Comparison of ENCODE assay signal across 8 cellular contexts in genomic region chr17:76868176-76868668, GRCh38. TPM values are rescaled to one million over a fixed set of nuclear protein-coding genes. Genes with fewer than 3 reads are reported as not detected.
DNase-seq lines count a peak whose midpoint lies in the region; ATAC-seq and TF ChIP-seq lines count a peak whose summit lies in the region.

TSS of gene MGAT5B (plus strand) at chr17:76868404. CDS start at chr17:76869030, 626 bp downstream.

- H3K4me3 ChIP-seq in GM23248 (no peak within 1 kb of the TSS), cardiac fibroblast (replicated peaks in 1 of 2; ENCODE audit: low read depth in 2 of 2, low read length in 2 of 2) (peak within 1 kb of the TSS in 1 of 2 donors; percentile 28)

- H3K9me2 ChIP-seq in GM23248 (ENCODE audit: insufficient read depth): no peaks in the 10 kb centered on the region

- DNase-seq in COLO829 (ENCODE audit: low spot score) (peak; percentile 71), GM23248 (peak; percentile 91), NCI-H146 treated with DMSO at 0.1 percent for 48 hours (lab: John Stamatoyannopoulos, UW; ENCODE audit: unreplicated experiment) (peak; percentile 41), cardiac fibroblast (ENCODE audit: low read depth in 2 of 2) (peak; percentile 80 to 83), islet precursor cell (peak; percentile 96)
- DNase-seq in activated CD4-positive, CD25-positive, alpha-beta regulatory T cell treated with anti-CD3 and anti-CD28 coated beads, Interleukin-2, amount 50 U/mL, for 16 hours (ENCODE audit: low read depth, low spot score): peak; percentile 41
- DNase-seq in stimulated activated CD4-positive, alpha-beta T cell treated with anti-CD3 and anti-CD28 coated beads, Interleukin-15, amount 100 ng/mL, for 24 hours: peak; percentile 86

- ATAC-seq in GM21576 (IDR thresholded peaks at IDR 0.05; ENCODE audit: unreplicated experiment): no peak

- peak within 1 kb of the TSS; percentile 37 for H3K4me2 ChIP-seq in GM23248 (ENCODE audit: unreplicated experiment)

- H3K79me2 ChIP-seq in GM23248 (ENCODE audit: insufficient read depth): no peaks in the 10 kb centered on the region

- 1 to 2% methylated on average over 55 to 67 of the region's 76 CpGs for WGBS in GM23248 (ENCODE audit: low coverage in 1 of 2, low lambda C conversion rate in 2 of 2, missing lambda C conversion rate in 2 of 2), 2 experiments

- no peaks in the 10 kb centered on the region for H4K20me1 ChIP-seq in GM23248 (ENCODE audit: insufficient read depth)

- H3K27me3 ChIP-seq in GM23248 (replicated peaks; ENCODE audit: insufficient read depth): peaks cover 24% of the 10 kb centered on the region; the same call in 1 of the 2 replicates

- peak within 1 kb of the TSS; percentile 27 for H2AFZ ChIP-seq in GM23248

- peaks cover 6% of the 10 kb centered on the region for H3F3A ChIP-seq in GM23248 (ENCODE audit: insufficient read depth)

- H3K36me3 ChIP-seq in GM23248 (ENCODE audit: low read depth): no peaks in the 10 kb centered on the region

- H3K27ac ChIP-seq in GM23248: no peak within 1 kb of the TSS

- peak; percentile 2 for TF ChIP-seq CTCF in cardiac fibroblast (IDR thresholded peaks at IDR 0.05; ENCODE audit: low read depth, low read length)

- H3K9me3 ChIP-seq in GM23248 (ENCODE audit: low read depth): no peaks in the 10 kb centered on the region

- in situ Hi-C loops in GM23248 (cut with MboI): loop anchor here (10.0 kb wide), 1 partner anchor 187 kb away; no protein-coding TSS in a partner anchor

- peaks cover 25% of the 10 kb centered on the region for H3K4me1 ChIP-seq in GM23248 (ENCODE audit: insufficient read depth)

- H3K9ac ChIP-seq in GM23248: no peak within 1 kb of the TSS

RNA-seq across cellular contexts. Expression of gene MGAT5B, which starts in this region (rescaled TPM):
- total RNA-seq in GM23248 (2014; rRNA removed; shearing (Covaris generic)): 0.11 TPM in 1 of 2 replicates, not detected in the other
- 0.16 TPM in 1 of 2 replicates, not detected in the other for polyA plus RNA-seq in GM23248 (2016; fragmentation: Nextera tagmentation; extraction: Ambion mirVana)

Comparison
In these comparisons a context has a peak if more than half of its experiments do, and no peak if none do; other contexts are left out.
1. Peak in DNase-seq and H3K4me2 ChIP-seq in GM23248; RNA of the gene not detected or under 1 TPM.
2. DNase-seq: peak in every context shown above with its lines; median percentile 96 in islet precursor cell; 91 in GM23248; 86 in stimulated activated CD4-positive, alpha-beta T cell treated with anti-CD3 and anti-CD28 coated beads, Interleukin-15, amount 100 ng/mL, for 24 hours; 82 in cardiac fibroblast; 71 in COLO829; 41 in NCI-H146 treated with DMSO at 0.1 percent for 48 hours; 41 in activated CD4-positive, CD25-positive, alpha-beta regulatory T cell treated with anti-CD3 and anti-CD28 coated beads, Interleukin-2, amount 50 U/mL, for 16 hours.